ENCODE assay signal across 8 cellular contexts in the genomic region with DNA sequence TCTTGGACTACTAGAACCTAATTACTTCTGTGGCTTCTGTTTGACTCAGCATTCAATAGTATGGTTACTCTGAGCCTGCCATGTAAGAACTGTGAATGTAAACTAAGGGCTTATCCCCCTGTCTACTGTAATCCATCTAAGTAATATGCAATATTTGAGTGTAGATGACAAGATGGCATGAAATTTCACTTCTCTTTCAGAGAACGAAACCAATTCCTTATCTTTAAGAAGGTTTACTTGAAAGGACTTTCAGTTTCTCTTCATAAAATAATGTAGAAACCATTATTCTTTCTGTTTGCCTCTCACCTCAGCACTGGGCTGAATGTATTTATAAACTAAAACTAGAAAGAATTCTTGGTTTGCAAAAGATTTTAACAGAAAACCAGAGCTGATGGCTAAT.
DNase-seq lines count a peak whose midpoint lies in the region; ATAC-seq and TF ChIP-seq lines count a peak whose summit lies in the region.

No MANE protein-coding gene starts in this region.

- peaks cover 7% of the 10 kb centered on the region for H3K9me3 Mint-ChIP-seq in activated CD4-positive, alpha-beta T cell treated with anti-CD3 and anti-CD28 coated beads, Interleukin-2, amount 10 ng/mL, durations not matched to agents 24 days and 14 days
- H3K9me3 Mint-ChIP-seq in T-helper 2 cell treated with Interferon-gamma antibody and Interleukin-4, amounts not matched to agents 5 μg/mL and 100 μg/mL, for 36 hours: no peaks in the 10 kb centered on the region
- no peaks in the 10 kb centered on the region for H3K9me3 Mint-ChIP-seq in osteocyte (ENCODE audit: unreplicated experiment)

- H3K4me3 Mint-ChIP-seq in activated CD4-positive, alpha-beta T cell treated with anti-CD3 and anti-CD28 coated beads, Interleukin-2, amount 10 ng/mL, durations not matched to agents 24 days and 14 days: peak overlapping the region; percentile 56
- peak overlapping the region; percentile 72 for H3K4me3 Mint-ChIP-seq in T-helper 2 cell treated with Interferon-gamma antibody and Interleukin-4, amounts not matched to agents 5 μg/mL and 100 μg/mL, for 36 hours
- H3K4me3 Mint-ChIP-seq in osteocyte (ENCODE audit: unreplicated experiment): no peak overlapping the region

- peaks cover 32% of the 10 kb centered on the region for H3K4me1 Mint-ChIP-seq in activated CD4-positive, alpha-beta T cell treated with anti-CD3 and anti-CD28 coated beads, Interleukin-2, amount 10 ng/mL, durations not matched to agents 24 days and 14 days
- H3K4me1 Mint-ChIP-seq in T-helper 2 cell treated with Interferon-gamma antibody and Interleukin-4, amounts not matched to agents 5 μg/mL and 100 μg/mL, for 36 hours (ENCODE audit: low read depth): peaks cover 37% of the 10 kb centered on the region
- peaks cover 3% of the 10 kb centered on the region for H3K4me1 Mint-ChIP-seq in osteocyte (ENCODE audit: unreplicated experiment)

- peaks cover 2% of the 10 kb centered on the region for H3K36me3 Mint-ChIP-seq in activated CD4-positive, alpha-beta T cell treated with anti-CD3 and anti-CD28 coated beads, Interleukin-2, amount 10 ng/mL, durations not matched to agents 24 days and 14 days (ENCODE audit: low read depth)
- peaks cover 16% of the 10 kb centered on the region for H3K36me3 Mint-ChIP-seq in T-helper 2 cell treated with Interferon-gamma antibody and Interleukin-4, amounts not matched to agents 5 μg/mL and 100 μg/mL, for 36 hours (ENCODE audit: low read depth)
- H3K36me3 Mint-ChIP-seq in osteocyte (ENCODE audit: unreplicated experiment): no peaks in the 10 kb centered on the region

- TF ChIP-seq CTCF in osteocyte (IDR thresholded peaks at IDR 0.05): no peak

- peak; percentile 93 for ATAC-seq in HG03025 (IDR thresholded peaks at IDR 0.05; ENCODE audit: low FRiP score, unreplicated experiment)
- ATAC-seq in stimulated activated naive CD8-positive, alpha-beta T cell treated with anti-CD3 and anti-CD28 coated beads, Interleukin-15, Interleukin-2, amounts not matched to agents 100 U/mL and 50 U/mL, for 24 hours: peak; percentile 83

- H3K27me3 Mint-ChIP-seq in activated CD4-positive, alpha-beta T cell treated with anti-CD3 and anti-CD28 coated beads, Interleukin-2, amount 10 ng/mL, durations not matched to agents 24 days and 14 days: peaks cover 17% of the 10 kb centered on the region
- H3K27me3 Mint-ChIP-seq in T-helper 2 cell treated with Interferon-gamma antibody and Interleukin-4, amounts not matched to agents 5 μg/mL and 100 μg/mL, for 36 hours (ENCODE audit: low read depth): peaks cover 34% of the 10 kb centered on the region
- H3K27me3 Mint-ChIP-seq in osteocyte (ENCODE audit: unreplicated experiment): peaks cover 31% of the 10 kb centered on the region

- H3K27ac Mint-ChIP-seq in activated CD4-positive, alpha-beta T cell treated with anti-CD3 and anti-CD28 coated beads, Interleukin-2, amount 10 ng/mL, durations not matched to agents 24 days and 14 days: peak overlapping the region; percentile 48
- peak overlapping the region; percentile 84 for H3K27ac Mint-ChIP-seq in T-helper 2 cell treated with Interferon-gamma antibody and Interleukin-4, amounts not matched to agents 5 μg/mL and 100 μg/mL, for 36 hours
- no peak overlapping the region for H3K27ac Mint-ChIP-seq in osteocyte (ENCODE audit: unreplicated experiment)

- intact Hi-C loops in activated CD4-positive, alpha-beta T cell treated with anti-CD3 and anti-CD28 coated beads, Interleukin-2, amount 10 ng/mL, durations not matched to agents 24 days and 14 days (cut with micrococcal nuclease): loop anchor here (1.0 kb wide), 1 partner anchor 56 kb away; no protein-coding TSS in a partner anchor

- DNase-seq in activated CD4-positive, alpha-beta T cell treated with anti-CD3 and anti-CD28 coated beads, Interleukin-2, amount 10 ng/mL, durations not matched to agents 24 days and 14 days: peak; percentile 66
- DNase-seq in activated CD4-positive, alpha-beta T cell treated with anti-CD3 and anti-CD28 coated beads, Interleukin-2, amount 50 U/mL, for 4 hours: no peak
- no peak for DNase-seq in T-helper 2 cell treated with Interferon-gamma antibody and Interleukin-4, amounts not matched to agents 5 μg/mL and 100 μg/mL, for 36 hours (ENCODE audit: low spot score)
- no peak for DNase-seq in stimulated activated naive CD8-positive, alpha-beta T cell treated with anti-CD3 and anti-CD28 coated beads, Interleukin-15, Interleukin-2, amounts not matched to agents 100 U/mL and 50 U/mL, for 24 hours
- DNase-seq in glomerular visceral epithelial cell (ENCODE audit: extremely low spot score): no peak
- no peak for DNase-seq in osteocyte (ENCODE audit: extremely low spot score, unreplicated experiment)
- DNase-seq in DMS153 treated with DMSO at 0.1 percent for 48 hours (lab: John Stamatoyannopoulos, UW; ENCODE audit: unreplicated experiment): no peak
